8 cellular contexts compared by ENCODE assay signal in genomic region chr1:28648493-28649238, GRCh38. TPM values are rescaled to one million over a fixed set of nuclear protein-coding genes. Genes with fewer than 3 reads are reported as not detected.
A peak's percentile ranks its signal among the peaks of the same experiment; 100 is the strongest.
DNase-seq lines count a peak whose midpoint lies in the region; ATAC-seq and TF ChIP-seq lines count a peak whose summit lies in the region.

TSS of gene RNU11 (plus strand) at chr1:28648600.

- WGBS in testis, 2 donors: 0% methylated on average over 28 of the region's 28 CpGs

- H3K36me3 ChIP-seq in testis (ENCODE audit: low read depth, missing control alignments): no peaks in the 10 kb centered on the region

- no peaks in the 10 kb centered on the region for H3K9me3 Mint-ChIP-seq in activated naive CD4-positive, alpha-beta T cell treated with anti-CD3 and anti-CD28 coated beads, Interleukin-2, amount 50 U/mL, for 72 hours

- peak within 1 kb of the TSS; percentile 100 for H3K27ac Mint-ChIP-seq in activated naive CD4-positive, alpha-beta T cell treated with anti-CD3 and anti-CD28 coated beads, Interleukin-2, amount 50 U/mL, for 72 hours

- no peaks in the 10 kb centered on the region for H3K27me3 ChIP-seq in testis

- intact Hi-C loops in testis (cut with DNase I; ENCODE audit: low total_unique reads): no loop called here

- H3K36me3 Mint-ChIP-seq in activated naive CD4-positive, alpha-beta T cell treated with anti-CD3 and anti-CD28 coated beads, Interleukin-2, amount 50 U/mL, for 72 hours: peaks cover 0 to 10% of the 10 kb centered on the region in 2 donors

- H3K9me3 ChIP-seq in testis: no peaks in the 10 kb centered on the region

- TF ChIP-seq CTCF in GM10266 (IDR thresholded peaks at IDR 0.05; ENCODE audit: control insufficient read depth, insufficient read depth, low read depth, missing control alignments): no peak
- TF ChIP-seq CTCF in NB4 (IDR thresholded peaks at IDR 0.05; ENCODE audit: low read depth, low read length): no peak
- TF ChIP-seq CTCF in omental fat pad (IDR thresholded peaks at IDR 0.05): no peak
- no peak for TF ChIP-seq CTCF in testis (IDR thresholded peaks at IDR 0.05)

- no peaks in the 10 kb centered on the region for H3K4me1 ChIP-seq in testis

- peak within 1 kb of the TSS; percentile 80 for H3K4me3 ChIP-seq in NB4 (ENCODE audit: low read depth, low read length)
- peak within 1 kb of the TSS; percentile 32 to 42 for H3K4me3 ChIP-seq in testis

- DNase-seq in GM10266 (ENCODE audit: extremely low spot score): peak; percentile 73
- peak; percentile 97 for DNase-seq in NB4 (ENCODE audit: low read depth)
- DNase-seq in SK-N-DZ (ENCODE audit: low spot score): peak; percentile 99
- DNase-seq in activated naive CD4-positive, alpha-beta T cell treated with anti-CD3 and anti-CD28 coated beads, Interleukin-2, amount 50 U/mL, for 72 hours (ENCODE audit: low spot score in 2 of 2): peak; percentile 85 to 89
- DNase-seq in glomerular visceral epithelial cell (ENCODE audit: extremely low spot score): peak; percentile 98
- peak; percentile 64 for DNase-seq in omental fat pad (ENCODE audit: low spot score)
- DNase-seq in testis: peak; percentile 93

- ATAC-seq in HG02571 (IDR thresholded peaks at IDR 0.05; ENCODE audit: unreplicated experiment): peak; percentile 67
- ATAC-seq in activated naive CD4-positive, alpha-beta T cell treated with anti-CD3 and anti-CD28 coated beads, Interleukin-2, amount 50 U/mL, for 72 hours: peak; percentile 78 to 80
- ATAC-seq in omental fat pad (ENCODE audit: low FRiP score): peak; percentile 79

- TF ChIP-seq POLR2A in NB4 (IDR thresholded peaks at IDR 0.05; ENCODE audit: extremely low read depth, insufficient read length) (peak; percentile 100), testis (IDR thresholded peaks at IDR 0.05) (peak; percentile 99)

- peak within 1 kb of the TSS; percentile 90 to 92 for H3K27ac ChIP-seq in testis

RNA-seq across cellular contexts. Expression of gene RNU11, which starts in this region (rescaled TPM):
- polyA plus RNA-seq in SK-N-DZ (2014; cell fraction: cytosol; rRNA removed): not detected in 2 replicates
- not detected in 2 replicates for polyA plus RNA-seq in SK-N-DZ (2014; cell fraction: nucleus; rRNA removed)
- not detected for total RNA-seq in activated naive CD4-positive, alpha-beta T cell treated with anti-CD3 and anti-CD28 coated beads, Interleukin-2, amount 50 U/mL, for 72 hours
- total RNA-seq in omental fat pad (not detected), testis (not detected)
- not detected for polyA plus RNA-seq in testis (ENCODE audit: insufficient read depth, low read depth, low replicate concordance)

Comparison
In these comparisons a context has a peak if more than half of its experiments do, and no peak if none do; other contexts are left out.
1. Peak in every context shown above with its lines: DNase-seq, ATAC-seq, H3K4me3 ChIP-seq and H3K27ac ChIP-seq.
2. Peak in DNase-seq and ATAC-seq in activated naive CD4-positive, alpha-beta T cell treated with anti-CD3 and anti-CD28 coated beads, Interleukin-2, amount 50 U/mL, for 72 hours; RNA of the gene not detected or under 1 TPM.
3. Peak in DNase-seq and ATAC-seq in omental fat pad; RNA of the gene not detected or under 1 TPM.
4. Peak in DNase-seq, H3K4me3 ChIP-seq and H3K27ac ChIP-seq in testis; RNA of the gene not detected or under 1 TPM.